In genomic region chr11:1157341-1157644, GRCh38 we compare ENCODE assay signal across 24 cellular contexts. TPM values are rescaled to one million over a fixed set of nuclear protein-coding genes. Genes with fewer than 3 reads are reported as not detected.
DNase-seq lines count a peak whose midpoint lies in the region; ATAC-seq and TF ChIP-seq lines count a peak whose summit lies in the region.
"Had no signal": no experiment of that assay in that cellular context is flagged by ENCODE, and none has a peak within 500 bp of the region (broad histone marks: within the 10 kb centered on the region; RNA-seq: fewer than 3 reads in every experiment).

No MANE protein-coding gene starts in this region.

- H2AFZ ChIP-seq in SK-N-SH (ENCODE audit: low read depth): no peak overlapping the region

- no peaks in the 10 kb centered on the region for H3K4me1 ChIP-seq in SK-N-SH (ENCODE audit: control insufficient read depth in 1 of 2, insufficient read depth in 2 of 2, low read depth in 1 of 2, low read length in 1 of 2)

- TF ChIP-seq CTCF in SK-N-SH (IDR thresholded peaks at IDR 0.05): no peak
- TF ChIP-seq CTCF in GM20000 (IDR thresholded peaks at IDR 0.05; ENCODE audit: extremely low read depth, missing control alignments): no peak
- TF ChIP-seq CTCF in chondrocyte (IDR thresholded peaks at IDR 0.05): no peak

- no peaks in the 10 kb centered on the region for H4K20me1 ChIP-seq in SK-N-SH (ENCODE audit: insufficient read depth)

- H3K4me3 ChIP-seq in SK-N-SH (ENCODE audit: low read depth in 2 of 2, low read length in 1 of 2): no peak overlapping the region

- H3K9me2 ChIP-seq in SK-N-SH: no peaks in the 10 kb centered on the region

- no peak overlapping the region for H3K27ac Mint-ChIP-seq in chondrocyte (ENCODE audit: unreplicated experiment)
- H3K27ac Mint-ChIP-seq: CD4-positive, CD25-positive, alpha-beta regulatory T cell had no signal

- POLR2A ChIA-PET in SK-N-SH (lab: Yijun Ruan, JAX): no interaction called here

- H3K36me3 Mint-ChIP-seq in chondrocyte (ENCODE audit: low read depth): no peaks in the 10 kb centered on the region
- H3K36me3 Mint-ChIP-seq: CD4-positive, CD25-positive, alpha-beta regulatory T cell had no signal

- H3K27me3 ChIP-seq in SK-N-SH (ENCODE audit: insufficient read depth): no peaks in the 10 kb centered on the region

- 30% methylated on average over 4 of the region's 4 CpGs for WGBS in SK-N-SH (ENCODE audit: low lambda C conversion rate)

- H3K9me3 ChIP-seq in SK-N-SH: no peaks in the 10 kb centered on the region

- H3F3A ChIP-seq in SK-N-SH (replicated peaks; ENCODE audit: insufficient read depth): peaks cover 6% of the 10 kb centered on the region

- DNase-seq in SK-N-SH: peak; percentile 15
- DNase-seq in GM20000 (ENCODE audit: low spot score): peak; percentile 18
- DNase-seq in chondrocyte (ENCODE audit: low spot score): peak; percentile 66
- DNase-seq in stimulated activated CD8-positive, alpha-beta memory T cell treated with anti-CD3 and anti-CD28 coated beads, Interleukin-4, amount 100 ng/mL, for 48 hours: peak; percentile 2
- no peak for DNase-seq in mucosa of gallbladder (ENCODE audit: low spot score)
- DNase-seq in A172 (ENCODE audit: low spot score): no peak
- DNase-seq in activated CD4-positive, CD25-positive, alpha-beta regulatory T cell (lab: John Stamatoyannopoulos, UW): no peak
- DNase-seq: CD4-positive, CD25-positive, alpha-beta regulatory T cell; DMS53; GOT3; HCEC 1CT; Karpas-422; NCI-H1092 treated with DMSO at 0.1 percent for 48 hours; NCI-H1436 treated with DMSO at 0.1 percent for 48 hours; NCI-H187 treated with DMSO at 0.1 percent for 48 hours; NCI-H446; NCI-H524 treated with DMSO at 0.1 percent for 48 hours; NCI-H774 had no signal

- CTCF ChIA-PET in SK-N-SH (lab: Yijun Ruan, JAX): no interaction called here

- peaks cover 4% of the 10 kb centered on the region for H3K4me1 Mint-ChIP-seq in chondrocyte (ENCODE audit: low read depth)
- H3K4me1 Mint-ChIP-seq: CD4-positive, CD25-positive, alpha-beta regulatory T cell had no signal

- peaks cover under 1% of the 10 kb centered on the region for H3K27me3 Mint-ChIP-seq in chondrocyte (ENCODE audit: low read depth)
- H3K27me3 Mint-ChIP-seq: CD4-positive, CD25-positive, alpha-beta regulatory T cell had no signal

- no peak overlapping the region for H3K27ac ChIP-seq in SK-N-SH (ENCODE audit: low read depth in 2 of 2, low read length in 1 of 2)
- H3K27ac ChIP-seq: 22Rv1, HL-60 had no signal

- no peaks in the 10 kb centered on the region for H3K79me2 ChIP-seq in SK-N-SH (ENCODE audit: insufficient read depth)

- H3K4me2 ChIP-seq in SK-N-SH: no peak overlapping the region

- ATAC-seq in SK-N-SH treated with all-trans-retinoic acid at 6 μM for 48 hours: no peak

- H3K36me3 ChIP-seq in SK-N-SH (replicated peaks in 1 of 2; ENCODE audit: control insufficient read depth in 1 of 2, insufficient read depth in 2 of 2, low read length in 1 of 2): no peaks in the 10 kb centered on the region

- H3K9me3 Mint-ChIP-seq in chondrocyte (ENCODE audit: low read depth): no peaks in the 10 kb centered on the region
- H3K9me3 Mint-ChIP-seq: CD4-positive, CD25-positive, alpha-beta regulatory T cell had no signal

- TF ChIP-seq RAD21 in SK-N-SH (IDR thresholded peaks at IDR 0.05; ENCODE audit: low read length): no peak

- no peak overlapping the region for H3K9ac ChIP-seq in SK-N-SH

- no peak overlapping the region for H3K4me3 Mint-ChIP-seq in chondrocyte (ENCODE audit: unreplicated experiment)
- H3K4me3 Mint-ChIP-seq: CD4-positive, CD25-positive, alpha-beta regulatory T cell had no signal

- no peak for TF ChIP-seq EP300 in SK-N-SH (IDR thresholded peaks at IDR 0.05; ENCODE audit: borderline replicate concordance in 1 of 2, low read depth in 1 of 2, low read length in 1 of 2)

TF ChIP-seq in SK-N-SH, 30 proteins besides CTCF, POLR2A, EP300 and RAD21:
- TF ChIP-seq MAX (IDR thresholded peaks at IDR 0.05; ENCODE audit: low read depth): no peak
- no peak for TF ChIP-seq GATA2 (CRISPR knock-in tag; IDR thresholded peaks at IDR 0.05)

TF ChIP-seq in SK-N-SH treated with all-trans-retinoic acid at 6 μM for 48 hours, 23 proteins besides CTCF, POLR2A, EP300 and RAD21:
- TF ChIP-seq PATZ1 (CRISPR knock-in tag; IDR thresholded peaks at IDR 0.05; ENCODE audit: borderline replicate concordance) (no peak), CSRNP3 (CRISPR knock-in tag; IDR thresholded peaks at IDR 0.05) (no peak), CSDC2 (CRISPR knock-in tag; IDR thresholded peaks at IDR 0.05) (no peak), TCF4 (CRISPR knock-in tag; IDR thresholded peaks at IDR 0.05; ENCODE audit: borderline replicate concordance) (no peak), SNAI2 (CRISPR knock-in tag; IDR thresholded peaks at IDR 0.05) (no peak), TSHZ2 (CRISPR knock-in tag; IDR thresholded peaks at IDR 0.05) (no peak), BACH2 (CRISPR knock-in tag; IDR thresholded peaks at IDR 0.05; ENCODE audit: borderline replicate concordance) (no peak), ZNF565 (CRISPR knock-in tag; conservative IDR thresholded peaks at IDR 0.05; ENCODE audit: low read depth) (no peak), GLIS3 (CRISPR knock-in tag; IDR thresholded peaks at IDR 0.05) (no peak), ZNF70 (CRISPR knock-in tag; IDR thresholded peaks at IDR 0.05) (no peak), TOX (CRISPR knock-in tag; IDR thresholded peaks at IDR 0.05; ENCODE audit: borderline replicate concordance) (no peak)

RNA-seq across cellular contexts. Expression of gene MUC5AC, which starts 0.5 kb away (rescaled TPM):
- not detected in 2 replicates for polyA plus RNA-seq in SK-N-SH (2012; rRNA removed)
- polyA plus RNA-seq in SK-N-SH (2012; cell fraction: cytosol; rRNA removed): not detected in 2 replicates
- polyA plus RNA-seq in SK-N-SH (2012; cell fraction: nucleus; rRNA removed): not detected in 2 replicates
- total RNA-seq in chondrocyte (not detected in 3 replicates), mucosa of gallbladder (18.6 TPM)
- not detected in 2 replicates for total RNA-seq in A172 (2014; rRNA removed; shearing (Covaris generic))
- total RNA-seq: CD4-positive, CD25-positive, alpha-beta regulatory T cell; Daoy; G401 had no signal
- polyA plus RNA-seq: BJ; CD4-positive, CD25-positive, alpha-beta regulatory T cell had no signal

Comparison
In these comparisons a context has a peak if more than half of its experiments do, and no peak if none do; other contexts are left out.
1. DNase-seq: peak in SK-N-SH (single experiment), GM20000 (single experiment), chondrocyte (single experiment) and stimulated activated CD8-positive, alpha-beta memory T cell treated with anti-CD3 and anti-CD28 coated beads, Interleukin-4, amount 100 ng/mL, for 48 hours (single experiment); none in mucosa of gallbladder (single experiment), A172 (single experiment) and activated CD4-positive, CD25-positive, alpha-beta regulatory T cell (0 of 4).
2. RNA of gene MUC5AC, which starts 0.5 kb away (total RNA-seq): 18.6 TPM in mucosa of gallbladder (single experiment); not detected in chondrocyte and not detected in A172; every median in the first group is over 10 times any median in the second.